ENCODE assay signal across 8 cellular contexts in the genomic region with DNA sequence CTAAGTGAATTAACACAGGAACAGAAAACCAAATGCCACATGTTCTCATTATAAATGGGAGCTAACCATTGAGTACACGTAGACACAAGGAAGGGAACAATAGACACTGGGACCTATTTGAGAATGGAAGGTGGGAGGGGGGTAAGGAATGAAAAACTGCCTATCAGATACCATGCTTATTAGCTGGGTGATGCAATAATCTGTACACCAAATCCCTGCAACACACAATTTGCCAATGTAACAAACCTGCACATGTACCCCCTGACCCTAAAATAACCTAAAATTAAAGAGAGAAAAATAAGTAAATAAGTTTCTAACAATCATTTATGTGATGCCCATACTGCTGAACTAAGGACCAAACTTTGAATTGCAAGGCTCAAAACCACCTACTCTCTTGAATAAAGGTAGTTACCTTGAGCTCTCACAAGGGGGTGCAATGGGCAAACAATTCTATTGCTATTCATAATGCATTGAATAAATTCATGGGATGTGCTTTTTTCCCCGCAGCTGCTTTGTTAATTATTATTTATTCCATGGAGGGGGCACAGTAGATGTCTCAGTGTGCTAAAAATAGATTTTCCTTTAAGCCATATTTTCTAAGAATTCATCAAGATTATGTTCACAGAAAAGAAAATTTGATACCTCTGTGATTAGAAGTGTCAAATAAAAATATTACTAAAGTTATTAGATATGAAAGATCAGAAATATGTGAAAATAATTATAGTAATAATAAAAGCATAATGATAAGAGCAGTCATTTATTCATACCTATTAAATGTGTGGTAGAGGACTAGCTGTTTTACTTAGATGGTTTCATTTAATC.
DNase-seq lines count a peak whose midpoint lies in the region; ATAC-seq and TF ChIP-seq lines count a peak whose summit lies in the region.

No MANE protein-coding gene starts in this region.

- TF ChIP-seq CTCF in HL-60 (IDR thresholded peaks at IDR 0.05; ENCODE audit: insufficient read depth, low read length): peak; percentile 16

- H3K27ac ChIP-seq in HL-60 (replicated peaks): no peak overlapping the region

- ATAC-seq in left colon (peak; percentile 65), HG03460 (IDR thresholded peaks at IDR 0.05; ENCODE audit: unreplicated experiment) (no peak)

- in situ Hi-C loops in T47D (cut with HindIII; ENCODE audit: low pct_unique_long_range_greater_than_20kb, low sequenced_read_pairs): no loop called here

- no peak overlapping the region for H3K4me3 ChIP-seq in HL-60 (replicated peaks; ENCODE audit: insufficient read depth, low read length)

- DNase-seq in A172 (ENCODE audit: low spot score) (peak; percentile 75), GM04503 (ENCODE audit: low read depth) (peak; percentile 10), HL-60 (ENCODE audit: low read depth in 1 of 2, low spot score in 1 of 2) (peak; percentile 1 to 44), NCI-H748 treated with DMSO at 0.1 percent for 48 hours (lab: John Stamatoyannopoulos, UW) (peak; percentile 45), T47D (ENCODE audit: low read depth in 1 of 2, low spot score in 1 of 2) (peak; percentile 39 to 84), left colon (peak in 1 of 2 donors; percentile 9), ureter (ENCODE audit: low spot score) (peak; percentile 58)

- intact Hi-C loops in left colon (cut with DNase I, micrococcal nuclease): loop anchor here in 1 of 2 donors (5.0 kb wide), 1 partner anchor 243 kb away; no protein-coding TSS in a partner anchor

- H3K27me3 ChIP-seq in HL-60 (ENCODE audit: insufficient read depth, poor library complexity, severe bottlenecking): peaks cover 2% of the 10 kb centered on the region
